17 cellular contexts compared by ENCODE assay signal in genomic region chrX:56618250-56618649, GRCh38.
"Had no signal": no experiment of that assay in that cellular context is flagged by ENCODE, and none has a peak within 500 bp of the region (broad histone marks: within the 10 kb centered on the region; RNA-seq: fewer than 3 reads in every experiment).

No MANE protein-coding gene starts in this region.

- H3K4me1 ChIP-seq: breast epithelium, sigmoid colon, upper lobe of left lung had no signal

- H3K27me3 ChIP-seq: sigmoid colon, upper lobe of left lung had no signal

- DNase-seq: activated CD4-positive, alpha-beta T cell treated with anti-CD3 and anti-CD28 coated beads, Interleukin-2, amount 10 ng/mL, durations not matched to agents 24 days and 14 days; activated effector memory CD4-positive, alpha-beta T cell treated with Interleukin-2 at 50 U/mL for 16 hours; activated T-cell treated with anti-CD3 and anti-CD28 coated beads, Interleukin-2, amount 50 U/mL, for 24 hours; dermis blood vessel endothelial cell; erythroblast; hippocampal formation; naive thymus-derived CD4-positive, alpha-beta T cell; sigmoid colon; stimulated activated CD4-positive, alpha-beta T cell treated with anti-CD3 and anti-CD28 coated beads, Interleukin-12 subunit alpha, Interleukin-12 subunit beta, amount 100 ng/mL, for 4 hours; stimulated activated naive CD4-positive, alpha-beta T cell; substantia nigra; T-cell; T1000; upper lobe of left lung; WERI-Rb-1 had no signal

- ATAC-seq: activated naive CD4-positive, alpha-beta T cell treated with anti-CD3 and anti-CD28 coated beads, Interleukin-2, amount 50 U/mL, for 72 hours; naive thymus-derived CD4-positive, alpha-beta T cell; T-cell had no signal

- H3K4me3 ChIP-seq: breast epithelium, sigmoid colon, upper lobe of left lung had no signal

- H3K36me3 ChIP-seq: breast epithelium, sigmoid colon, upper lobe of left lung, WERI-Rb-1 had no signal

- H3K27ac ChIP-seq: breast epithelium, sigmoid colon, upper lobe of left lung, WERI-Rb-1 had no signal

- H3K9me3 ChIP-seq: sigmoid colon had no signal
